Comparison of ENCODE assay signal across 1 cellular context in the genomic region with DNA sequence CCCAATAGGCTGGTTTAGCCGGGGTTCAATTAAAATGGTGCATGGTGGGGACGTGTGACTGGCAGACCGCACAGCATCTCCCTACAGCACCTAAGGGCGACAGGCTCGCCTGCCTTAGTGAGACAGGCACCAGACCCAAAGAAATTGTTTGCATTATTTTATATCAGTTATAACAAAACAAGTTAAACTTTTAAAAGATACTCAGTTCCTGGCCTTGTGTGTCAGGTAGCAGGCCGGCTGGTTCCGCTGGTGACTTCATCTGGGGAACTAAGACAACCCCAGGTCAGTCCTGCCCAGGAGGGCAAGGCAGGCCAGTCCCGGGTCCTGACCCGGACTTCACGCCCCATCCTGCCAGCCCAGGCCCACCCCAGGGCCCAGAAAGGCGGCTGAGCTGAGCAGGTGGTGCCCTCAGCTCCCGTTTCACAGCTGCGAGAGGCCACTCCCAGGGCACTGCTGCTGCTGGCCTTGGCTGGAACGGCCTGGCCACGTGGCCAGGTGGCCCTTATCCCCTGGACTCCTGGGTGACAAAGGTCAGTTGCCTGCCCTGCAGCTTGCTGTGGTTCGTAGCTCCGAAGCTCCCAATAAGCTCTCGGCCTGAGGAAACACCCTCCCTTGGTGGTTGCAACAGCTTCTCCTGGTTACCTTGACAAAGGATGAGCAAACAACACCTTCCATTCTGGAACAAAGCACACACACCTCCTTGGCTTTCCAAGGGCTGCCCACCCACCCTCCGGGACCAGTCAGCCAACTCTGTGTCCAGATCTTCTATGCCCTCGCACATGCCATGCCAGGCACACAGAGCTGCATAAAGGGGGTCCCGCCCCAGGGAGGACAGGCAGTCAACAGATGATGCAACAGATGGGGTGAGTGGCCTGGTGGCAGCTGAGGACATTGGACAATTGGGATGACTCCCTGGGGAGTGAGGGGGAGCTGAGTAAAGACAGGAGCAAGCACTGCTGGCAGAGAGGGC.
A peak's percentile ranks its signal among the peaks of the same experiment; 100 is the strongest.
TF ChIP-seq lines count a peak whose summit lies in the region.

No MANE protein-coding gene starts in this region.

TF ChIP-seq in HepG2, 621 proteins besides CTCF, POLR2A, EP300 and RAD21 (continued from another document and continues in another):
- TF ChIP-seq DNMT3B (CRISPR knock-in tag; conservative IDR thresholded peaks at IDR 0.05): peak; percentile 86; the same call in 1 of the 2 replicates
- TF ChIP-seq, protein P1, sequence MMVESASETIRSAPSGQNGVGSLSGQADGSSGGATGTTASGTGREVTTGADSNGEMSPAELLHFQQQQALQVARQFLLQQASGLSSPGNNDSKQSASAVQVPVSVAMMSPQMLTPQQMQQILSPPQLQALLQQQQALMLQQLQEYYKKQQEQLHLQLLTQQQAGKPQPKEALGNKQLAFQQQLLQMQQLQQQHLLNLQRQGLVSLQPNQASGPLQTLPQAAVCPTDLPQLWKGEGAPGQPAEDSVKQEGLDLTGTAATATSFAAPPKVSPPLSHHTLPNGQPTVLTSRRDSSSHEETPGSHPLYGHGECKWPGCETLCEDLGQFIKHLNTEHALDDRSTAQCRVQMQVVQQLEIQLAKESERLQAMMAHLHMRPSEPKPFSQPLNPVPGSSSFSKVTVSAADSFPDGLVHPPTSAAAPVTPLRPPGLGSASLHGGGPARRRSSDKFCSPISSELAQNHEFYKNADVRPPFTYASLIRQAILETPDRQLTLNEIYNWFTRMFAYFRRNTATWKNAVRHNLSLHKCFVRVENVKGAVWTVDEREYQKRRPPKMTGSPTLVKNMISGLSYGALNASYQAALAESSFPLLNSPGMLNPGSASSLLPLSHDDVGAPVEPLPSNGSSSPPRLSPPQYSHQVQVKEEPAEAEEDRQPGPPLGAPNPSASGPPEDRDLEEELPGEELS (CRISPR knock-in tag; IDR thresholded peaks at IDR 0.05): peak; percentile 74
- TF ChIP-seq ZNF607 (CRISPR knock-in tag; IDR thresholded peaks at IDR 0.05; ENCODE audit: borderline replicate concordance): peak; percentile 100
- peak; percentile 96 for TF ChIP-seq ZNF543 (CRISPR knock-in tag; IDR thresholded peaks at IDR 0.05)
- TF ChIP-seq MYC (CRISPR knock-in tag; IDR thresholded peaks at IDR 0.05; ENCODE audit: borderline replicate concordance): peak; percentile 100
- peak; percentile 78 for TF ChIP-seq BRD4 (CRISPR knock-in tag; IDR thresholded peaks at IDR 0.05)
- TF ChIP-seq ZNF672 (CRISPR knock-in tag; IDR thresholded peaks at IDR 0.05): peak; percentile 93; the same call in 1 of the 2 replicates
- peak; percentile 77 for TF ChIP-seq ZNF253 (CRISPR knock-in tag; IDR thresholded peaks at IDR 0.05; ENCODE audit: borderline replicate concordance)
- 0 out of 2 replicates have a peak, but pooled peaks have one; percentile 88 for TF ChIP-seq DNMT1 (CRISPR knock-in tag; IDR thresholded peaks at IDR 0.05)
- no peak; the same call in 1 of the 2 replicates for TF ChIP-seq ZNF720 (CRISPR knock-in tag; IDR thresholded peaks at IDR 0.05)
- TF ChIP-seq TRIM24 (CRISPR knock-in tag; IDR thresholded peaks at IDR 0.05): no peak
- TF ChIP-seq ZBTB40 (IDR thresholded peaks at IDR 0.05): no peak
- TF ChIP-seq ZBTB40 (CRISPR knock-in tag; IDR thresholded peaks at IDR 0.05): peak; percentile 97
- peak; percentile 97 for TF ChIP-seq ZNF550 (CRISPR knock-in tag; IDR thresholded peaks at IDR 0.05; ENCODE audit: borderline replicate concordance)
- TF ChIP-seq, protein P2, sequence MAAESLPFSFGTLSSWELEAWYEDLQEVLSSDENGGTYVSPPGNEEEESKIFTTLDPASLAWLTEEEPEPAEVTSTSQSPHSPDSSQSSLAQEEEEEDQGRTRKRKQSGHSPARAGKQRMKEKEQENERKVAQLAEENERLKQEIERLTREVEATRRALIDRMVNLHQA (CRISPR knock-in tag; IDR thresholded peaks at IDR 0.05): no peak
- TF ChIP-seq ZNF10 (CRISPR knock-in tag; IDR thresholded peaks at IDR 0.05; ENCODE audit: borderline replicate concordance, low read depth): no peak
- peak; percentile 59; the same call in 1 of the 2 replicates for TF ChIP-seq CC2D1A (CRISPR knock-in tag; IDR thresholded peaks at IDR 0.05)
- peak; percentile 85; the same call in 1 of the 2 replicates for TF ChIP-seq NAIF1 (CRISPR knock-in tag; IDR thresholded peaks at IDR 0.05; ENCODE audit: borderline replicate concordance)
- no peak for TF ChIP-seq NFE2L2 (IDR thresholded peaks at IDR 0.05; ENCODE audit: low read length)
- TF ChIP-seq, protein P3, sequence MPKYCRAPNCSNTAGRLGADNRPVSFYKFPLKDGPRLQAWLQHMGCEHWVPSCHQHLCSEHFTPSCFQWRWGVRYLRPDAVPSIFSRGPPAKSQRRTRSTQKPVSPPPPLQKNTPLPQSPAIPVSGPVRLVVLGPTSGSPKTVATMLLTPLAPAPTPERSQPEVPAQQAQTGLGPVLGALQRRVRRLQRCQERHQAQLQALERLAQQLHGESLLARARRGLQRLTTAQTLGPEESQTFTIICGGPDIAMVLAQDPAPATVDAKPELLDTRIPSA (CRISPR knock-in tag; IDR thresholded peaks at IDR 0.05; ENCODE audit: borderline replicate concordance): peak; percentile 78; the same call in 1 of the 2 replicates
- peak; percentile 88 for TF ChIP-seq RBFOX2 (IDR thresholded peaks at IDR 0.05; ENCODE audit: low read depth, low read length)
- TF ChIP-seq CAMTA2 (CRISPR knock-in tag; IDR thresholded peaks at IDR 0.05; ENCODE audit: borderline replicate concordance): no peak; the same call in 1 of the 2 replicates
- no peak; the same call in 1 of the 2 replicates for TF ChIP-seq ZKSCAN5 (CRISPR knock-in tag; IDR thresholded peaks at IDR 0.05)
- TF ChIP-seq MAF1 (CRISPR knock-in tag; IDR thresholded peaks at IDR 0.05; ENCODE audit: borderline replicate concordance): 0 out of 2 replicates have a peak, but pooled peaks have one; percentile 83
- TF ChIP-seq USF2 (IDR thresholded peaks at IDR 0.05; ENCODE audit: low read depth, low read length): peak; percentile 94
- peak; percentile 96 for TF ChIP-seq USF2 (CRISPR knock-in tag; IDR thresholded peaks at IDR 0.05; ENCODE audit: borderline replicate concordance)
- no peak for TF ChIP-seq MTA3 (CRISPR knock-in tag; IDR thresholded peaks at IDR 0.05)
- peak; percentile 99 for TF ChIP-seq RNF2 (conservative IDR thresholded peaks at IDR 0.05; ENCODE audit: low read depth)
- TF ChIP-seq, protein P4, sequence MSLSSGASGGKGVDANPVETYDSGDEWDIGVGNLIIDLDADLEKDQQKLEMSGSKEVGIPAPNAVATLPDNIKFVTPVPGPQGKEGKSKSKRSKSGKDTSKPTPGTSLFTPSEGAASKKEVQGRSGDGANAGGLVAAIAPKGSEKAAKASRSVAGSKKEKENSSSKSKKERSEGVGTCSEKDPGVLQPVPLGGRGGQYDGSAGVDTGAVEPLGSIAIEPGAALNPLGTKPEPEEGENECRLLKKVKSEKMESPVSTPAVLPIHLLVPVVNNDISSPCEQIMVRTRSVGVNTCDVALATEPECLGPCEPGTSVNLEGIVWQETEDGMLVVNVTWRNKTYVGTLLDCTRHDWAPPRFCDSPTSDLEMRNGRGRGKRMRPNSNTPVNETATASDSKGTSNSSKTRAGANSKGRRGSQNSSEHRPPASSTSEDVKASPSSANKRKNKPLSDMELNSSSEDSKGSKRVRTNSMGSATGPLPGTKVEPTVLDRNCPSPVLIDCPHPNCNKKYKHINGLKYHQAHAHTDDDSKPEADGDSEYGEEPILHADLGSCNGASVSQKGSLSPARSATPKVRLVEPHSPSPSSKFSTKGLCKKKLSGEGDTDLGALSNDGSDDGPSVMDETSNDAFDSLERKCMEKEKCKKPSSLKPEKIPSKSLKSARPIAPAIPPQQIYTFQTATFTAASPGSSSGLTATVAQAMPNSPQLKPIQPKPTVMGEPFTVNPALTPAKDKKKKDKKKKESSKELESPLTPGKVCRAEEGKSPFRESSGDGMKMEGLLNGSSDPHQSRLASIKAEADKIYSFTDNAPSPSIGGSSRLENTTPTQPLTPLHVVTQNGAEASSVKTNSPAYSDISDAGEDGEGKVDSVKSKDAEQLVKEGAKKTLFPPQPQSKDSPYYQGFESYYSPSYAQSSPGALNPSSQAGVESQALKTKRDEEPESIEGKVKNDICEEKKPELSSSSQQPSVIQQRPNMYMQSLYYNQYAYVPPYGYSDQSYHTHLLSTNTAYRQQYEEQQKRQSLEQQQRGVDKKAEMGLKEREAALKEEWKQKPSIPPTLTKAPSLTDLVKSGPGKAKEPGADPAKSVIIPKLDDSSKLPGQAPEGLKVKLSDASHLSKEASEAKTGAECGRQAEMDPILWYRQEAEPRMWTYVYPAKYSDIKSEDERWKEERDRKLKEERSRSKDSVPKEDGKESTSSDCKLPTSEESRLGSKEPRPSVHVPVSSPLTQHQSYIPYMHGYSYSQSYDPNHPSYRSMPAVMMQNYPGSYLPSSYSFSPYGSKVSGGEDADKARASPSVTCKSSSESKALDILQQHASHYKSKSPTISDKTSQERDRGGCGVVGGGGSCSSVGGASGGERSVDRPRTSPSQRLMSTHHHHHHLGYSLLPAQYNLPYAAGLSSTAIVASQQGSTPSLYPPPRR (CRISPR knock-in tag; IDR thresholded peaks at IDR 0.05; ENCODE audit: borderline replicate concordance): peak; percentile 95
- TF ChIP-seq PITX1 (CRISPR knock-in tag; IDR thresholded peaks at IDR 0.05): peak; percentile 98
- peak; percentile 99 for TF ChIP-seq MED1 (CRISPR knock-in tag; IDR thresholded peaks at IDR 0.05)
- TF ChIP-seq SPEN (CRISPR knock-in tag; IDR thresholded peaks at IDR 0.05; ENCODE audit: low read depth): peak; percentile 99
- TF ChIP-seq ZNF589 (CRISPR knock-in tag; conservative IDR thresholded peaks at IDR 0.05): peak; percentile 88; the same call in 1 of the 2 replicates
- peak; percentile 86 for TF ChIP-seq IRF9 (CRISPR knock-in tag; IDR thresholded peaks at IDR 0.05; ENCODE audit: borderline replicate concordance)
- TF ChIP-seq ZNF781 (CRISPR knock-in tag; IDR thresholded peaks at IDR 0.05; ENCODE audit: borderline replicate concordance, not compliant biosample characterization): peak; percentile 96
